In genomic region chr4:185839204-185839712, GRCh38 we compare ENCODE assay signal across 8 cellular contexts. TPM values are rescaled to one million over a fixed set of nuclear protein-coding genes. Genes with fewer than 3 reads are reported as not detected.
DNase-seq lines count a peak whose midpoint lies in the region; ATAC-seq, FAIRE-seq and TF ChIP-seq lines count a peak whose summit lies in the region.

No MANE protein-coding gene starts in this region.

- H3K36me3 Mint-ChIP-seq in activated T-helper 17 cell treated with anti-CD3 and anti-CD28 coated beads, Interleukin-2, amount 50 U/mL, for 72 hours (ENCODE audit: low read depth): no peaks in the 10 kb centered on the region

- no peak overlapping the region for H3K27ac Mint-ChIP-seq in activated T-helper 17 cell treated with anti-CD3 and anti-CD28 coated beads, Interleukin-2, amount 50 U/mL, for 72 hours

- ATAC-seq in activated T-helper 17 cell treated with anti-CD3 and anti-CD28 coated beads, Interleukin-2, amount 50 U/mL, for 72 hours (replicated peaks): peak; percentile 60

- H3K4me3 Mint-ChIP-seq in activated T-helper 17 cell treated with anti-CD3 and anti-CD28 coated beads, Interleukin-2, amount 50 U/mL, for 72 hours: no peak overlapping the region

- peaks cover 3% of the 10 kb centered on the region for H3K27me3 Mint-ChIP-seq in activated T-helper 17 cell treated with anti-CD3 and anti-CD28 coated beads, Interleukin-2, amount 50 U/mL, for 72 hours

- peaks cover 3% of the 10 kb centered on the region for H3K9me3 Mint-ChIP-seq in activated T-helper 17 cell treated with anti-CD3 and anti-CD28 coated beads, Interleukin-2, amount 50 U/mL, for 72 hours

- H3K4me1 Mint-ChIP-seq in activated T-helper 17 cell treated with anti-CD3 and anti-CD28 coated beads, Interleukin-2, amount 50 U/mL, for 72 hours: no peaks in the 10 kb centered on the region

- no peaks in the 10 kb centered on the region for H3K36me3 ChIP-seq in right atrium auricular region
- H3K36me3 ChIP-seq in skeletal muscle satellite cell (ENCODE audit: insufficient read depth, low read length): no peaks in the 10 kb centered on the region

- H3K9ac ChIP-seq in skeletal muscle satellite cell (ENCODE audit: low read depth, low read length): peak overlapping the region; percentile 78

- H3K27me3 ChIP-seq in right atrium auricular region (no peaks in the 10 kb centered on the region), skeletal muscle satellite cell (ENCODE audit: control insufficient read depth, insufficient read depth, low read length) (no peaks in the 10 kb centered on the region)

- no peak overlapping the region for H3K4me3 ChIP-seq in right atrium auricular region
- H3K4me3 ChIP-seq in skeletal muscle satellite cell (ENCODE audit: low read length): peak overlapping the region; percentile 32

- FAIRE-seq in H54 (lab: Jason Lieb, UNC): peak; percentile 86

- DNase-seq in H54 (ENCODE audit: insufficient read length, low spot score) (peak; percentile 43), right atrium auricular region (ENCODE audit: low spot score) (no peak), pons (ENCODE audit: low spot score) (no peak)
- DNase-seq in stimulated activated CD4-positive, alpha-beta T cell treated with anti-CD3 and anti-CD28 coated beads, Interleukin-4, amount 100 ng/mL, for 1 hour: no peak
- DNase-seq in stimulated activated CD4-positive, alpha-beta T cell treated with anti-CD3 and anti-CD28 coated beads, Interleukin-12 subunit alpha, Interleukin-12 subunit beta, amount 100 ng/mL, for 4 hours: no peak
- DNase-seq in activated CD4-positive, alpha-beta T cell treated with anti-CD3 and anti-CD28 coated beads, Interleukin-2, amount 50 U/mL, for 48 hours: no peak

- H3K9me3 ChIP-seq in right atrium auricular region (no peaks in the 10 kb centered on the region), skeletal muscle satellite cell (replicated peaks; ENCODE audit: low read length) (no peaks in the 10 kb centered on the region)

- TF ChIP-seq POLR2A in H54 (IDR thresholded peaks at IDR 0.05; ENCODE audit: low read depth, low read length): no peak

- H3K27ac ChIP-seq in right atrium auricular region: peak overlapping the region; percentile 78 to 91

- peaks cover 0 to 42% of the 10 kb centered on the region in 2 donors for H3K4me1 ChIP-seq in right atrium auricular region
- H3K4me1 ChIP-seq in skeletal muscle satellite cell (ENCODE audit: control insufficient read depth, insufficient read depth, low read length): peaks cover 30% of the 10 kb centered on the region

- peak overlapping the region; percentile 61 for H3K4me2 ChIP-seq in skeletal muscle satellite cell (ENCODE audit: low read length)

- no peak for TF ChIP-seq CTCF in right atrium auricular region (IDR thresholded peaks at IDR 0.05)

RNA-seq across cellular contexts. Expression of gene SORBS2, which starts 27.3 kb away (rescaled TPM):
- total RNA-seq in activated T-helper 17 cell treated with anti-CD3 and anti-CD28 coated beads, Interleukin-2, amount 50 U/mL, for 72 hours: not detected
- 100 to 1,000 TPM; 530 to 741 TPM for total RNA-seq in right atrium auricular region
- 14.4 and 45.9 TPM in 2 replicates for total RNA-seq in skeletal muscle satellite cell (2012; rRNA removed)

Comparison
In these comparisons a context has a peak if more than half of its experiments do, and no peak if none do; other contexts are left out.
1. RNA of gene SORBS2, which starts 27.3 kb away (total RNA-seq): 530 to 741 TPM in right atrium auricular region; not detected in activated T-helper 17 cell treated with anti-CD3 and anti-CD28 coated beads, Interleukin-2, amount 50 U/mL, for 72 hours; every median in the first group is over 100 times any median in the second.